ENCODE assay signal across 1 cellular context in the genomic region with DNA sequence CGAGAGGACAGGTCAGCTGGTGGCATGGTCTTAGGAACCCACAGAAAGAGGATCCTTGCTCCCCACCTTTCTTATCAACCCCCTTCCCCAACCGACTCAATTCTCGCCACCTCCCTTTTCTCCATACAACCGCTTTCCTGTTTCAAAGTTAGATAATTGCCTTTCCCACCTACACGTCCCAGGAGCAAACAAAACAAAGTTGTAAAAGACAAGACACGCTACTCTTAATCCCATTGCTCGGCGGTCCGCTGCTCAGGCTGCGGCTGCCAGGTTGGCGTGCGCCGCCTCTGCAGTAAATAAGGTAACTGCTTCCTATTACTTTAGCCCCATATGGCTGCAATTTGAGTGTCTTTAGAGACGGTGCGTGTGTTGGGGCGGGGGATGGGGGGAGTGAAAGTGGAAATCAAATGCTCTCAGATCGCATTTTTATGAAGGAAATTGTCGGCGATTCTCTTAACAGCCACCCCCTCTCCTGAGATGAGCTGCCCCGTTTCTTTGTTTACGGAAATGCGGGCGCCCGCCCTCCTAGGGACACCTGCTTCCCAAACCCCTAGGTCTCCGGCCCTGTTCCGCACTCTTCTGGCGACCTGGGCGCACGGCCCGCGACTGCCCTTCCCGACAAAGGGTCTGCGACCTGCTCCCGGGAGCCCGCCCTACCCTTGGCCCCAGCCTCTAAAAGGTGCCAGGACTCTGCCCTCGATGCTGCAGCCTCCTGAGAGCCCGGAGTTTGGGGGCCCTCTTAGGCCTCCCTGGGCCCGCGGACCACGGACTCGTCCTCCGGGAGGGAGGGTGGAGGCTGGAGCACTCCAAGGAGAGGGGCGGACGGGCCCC.
TF ChIP-seq lines count a peak whose summit lies in the region.

No MANE protein-coding gene starts in this region.

TF ChIP-seq in HepG2, 621 proteins besides CTCF, POLR2A, EP300 and RAD21 (continued from another document and continues in another):
- TF ChIP-seq, protein P1, sequence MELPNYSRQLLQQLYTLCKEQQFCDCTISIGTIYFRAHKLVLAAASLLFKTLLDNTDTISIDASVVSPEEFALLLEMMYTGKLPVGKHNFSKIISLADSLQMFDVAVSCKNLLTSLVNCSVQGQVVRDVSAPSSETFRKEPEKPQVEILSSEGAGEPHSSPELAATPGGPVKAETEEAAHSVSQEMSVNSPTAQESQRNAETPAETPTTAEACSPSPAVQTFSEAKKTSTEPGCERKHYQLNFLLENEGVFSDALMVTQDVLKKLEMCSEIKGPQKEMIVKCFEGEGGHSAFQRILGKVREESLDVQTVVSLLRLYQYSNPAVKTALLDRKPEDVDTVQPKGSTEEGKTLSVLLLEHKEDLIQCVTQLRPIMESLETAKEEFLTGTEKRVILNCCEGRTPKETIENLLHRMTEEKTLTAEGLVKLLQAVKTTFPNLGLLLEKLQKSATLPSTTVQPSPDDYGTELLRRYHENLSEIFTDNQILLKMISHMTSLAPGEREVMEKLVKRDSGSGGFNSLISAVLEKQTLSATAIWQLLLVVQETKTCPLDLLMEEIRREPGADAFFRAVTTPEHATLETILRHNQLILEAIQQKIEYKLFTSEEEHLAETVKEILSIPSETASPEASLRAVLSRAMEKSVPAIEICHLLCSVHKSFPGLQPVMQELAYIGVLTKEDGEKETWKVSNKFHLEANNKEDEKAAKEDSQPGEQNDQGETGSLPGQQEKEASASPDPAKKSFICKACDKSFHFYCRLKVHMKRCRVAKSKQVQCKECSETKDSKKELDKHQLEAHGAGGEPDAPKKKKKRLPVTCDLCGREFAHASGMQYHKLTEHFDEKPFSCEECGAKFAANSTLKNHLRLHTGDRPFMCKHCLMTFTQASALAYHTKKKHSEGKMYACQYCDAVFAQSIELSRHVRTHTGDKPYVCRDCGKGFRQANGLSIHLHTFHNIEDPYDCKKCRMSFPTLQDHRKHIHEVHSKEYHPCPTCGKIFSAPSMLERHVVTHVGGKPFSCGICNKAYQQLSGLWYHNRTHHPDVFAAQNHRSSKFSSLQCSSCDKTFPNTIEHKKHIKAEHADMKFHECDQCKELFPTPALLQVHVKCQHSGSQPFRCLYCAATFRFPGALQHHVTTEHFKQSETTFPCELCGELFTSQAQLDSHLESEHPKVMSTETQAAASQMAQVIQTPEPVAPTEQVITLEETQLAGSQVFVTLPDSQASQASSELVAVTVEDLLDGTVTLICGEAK (IDR thresholded peaks at IDR 0.05): no peak
- TF ChIP-seq, protein P1 (CRISPR knock-in tag; IDR thresholded peaks at IDR 0.05): peak; percentile 13; the same call in 1 of the 2 replicates
- TF ChIP-seq WIZ (CRISPR knock-in tag; IDR thresholded peaks at IDR 0.05): 0 out of 2 replicates have a peak, but pooled peaks have one; percentile 0
- TF ChIP-seq HDAC1 (CRISPR knock-in tag; IDR thresholded peaks at IDR 0.05): no peak; the same call in none of the 2 replicates
- peak; percentile 38; the same call in 1 of the 2 replicates for TF ChIP-seq ZSCAN25 (CRISPR knock-in tag; IDR thresholded peaks at IDR 0.05)
- TF ChIP-seq CBX2 (IDR thresholded peaks at IDR 0.05; ENCODE audit: low read depth, low read length): no peak; the same call in 1 of the 2 replicates
- no peak; the same call in none of the 2 replicates for TF ChIP-seq CBX2 (CRISPR knock-in tag; IDR thresholded peaks at IDR 0.05; ENCODE audit: low read depth)
- no peak for TF ChIP-seq ZNF609 (CRISPR knock-in tag; IDR thresholded peaks at IDR 0.05; ENCODE audit: borderline replicate concordance)
- no peak for TF ChIP-seq EEA1 (CRISPR knock-in tag; IDR thresholded peaks at IDR 0.05; ENCODE audit: borderline replicate concordance)
- TF ChIP-seq, protein P2, sequence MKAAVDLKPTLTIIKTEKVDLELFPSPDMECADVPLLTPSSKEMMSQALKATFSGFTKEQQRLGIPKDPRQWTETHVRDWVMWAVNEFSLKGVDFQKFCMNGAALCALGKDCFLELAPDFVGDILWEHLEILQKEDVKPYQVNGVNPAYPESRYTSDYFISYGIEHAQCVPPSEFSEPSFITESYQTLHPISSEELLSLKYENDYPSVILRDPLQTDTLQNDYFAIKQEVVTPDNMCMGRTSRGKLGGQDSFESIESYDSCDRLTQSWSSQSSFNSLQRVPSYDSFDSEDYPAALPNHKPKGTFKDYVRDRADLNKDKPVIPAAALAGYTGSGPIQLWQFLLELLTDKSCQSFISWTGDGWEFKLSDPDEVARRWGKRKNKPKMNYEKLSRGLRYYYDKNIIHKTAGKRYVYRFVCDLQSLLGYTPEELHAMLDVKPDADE (CRISPR knock-in tag; IDR thresholded peaks at IDR 0.05): no peak
- no peak for TF ChIP-seq ATF1 (CRISPR knock-in tag; IDR thresholded peaks at IDR 0.05)
- TF ChIP-seq PRPF4 (IDR thresholded peaks at IDR 0.05; ENCODE audit: low read depth, low read length, poor library complexity, severe bottlenecking): no peak
- TF ChIP-seq, protein P3, sequence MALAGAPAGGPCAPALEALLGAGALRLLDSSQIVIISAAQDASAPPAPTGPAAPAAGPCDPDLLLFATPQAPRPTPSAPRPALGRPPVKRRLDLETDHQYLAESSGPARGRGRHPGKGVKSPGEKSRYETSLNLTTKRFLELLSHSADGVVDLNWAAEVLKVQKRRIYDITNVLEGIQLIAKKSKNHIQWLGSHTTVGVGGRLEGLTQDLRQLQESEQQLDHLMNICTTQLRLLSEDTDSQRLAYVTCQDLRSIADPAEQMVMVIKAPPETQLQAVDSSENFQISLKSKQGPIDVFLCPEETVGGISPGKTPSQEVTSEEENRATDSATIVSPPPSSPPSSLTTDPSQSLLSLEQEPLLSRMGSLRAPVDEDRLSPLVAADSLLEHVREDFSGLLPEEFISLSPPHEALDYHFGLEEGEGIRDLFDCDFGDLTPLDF (CRISPR knock-in tag; IDR thresholded peaks at IDR 0.05): no peak
- TF ChIP-seq, protein P4, sequence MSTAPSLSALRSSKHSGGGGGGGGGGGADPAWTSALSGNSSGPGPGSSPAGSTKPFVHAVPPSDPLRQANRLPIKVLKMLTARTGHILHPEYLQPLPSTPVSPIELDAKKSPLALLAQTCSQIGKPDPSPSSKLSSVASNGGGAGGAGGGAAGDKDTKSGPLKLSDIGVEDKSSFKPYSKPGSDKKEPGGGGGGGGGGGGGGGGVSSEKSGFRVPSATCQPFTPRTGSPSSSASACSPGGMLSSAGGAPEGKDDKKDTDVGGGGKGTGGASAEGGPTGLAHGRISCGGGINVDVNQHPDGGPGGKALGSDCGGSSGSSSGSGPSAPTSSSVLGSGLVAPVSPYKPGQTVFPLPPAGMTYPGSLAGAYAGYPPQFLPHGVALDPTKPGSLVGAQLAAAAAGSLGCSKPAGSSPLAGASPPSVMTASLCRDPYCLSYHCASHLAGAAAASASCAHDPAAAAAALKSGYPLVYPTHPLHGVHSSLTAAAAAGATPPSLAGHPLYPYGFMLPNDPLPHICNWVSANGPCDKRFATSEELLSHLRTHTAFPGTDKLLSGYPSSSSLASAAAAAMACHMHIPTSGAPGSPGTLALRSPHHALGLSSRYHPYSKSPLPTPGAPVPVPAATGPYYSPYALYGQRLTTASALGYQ (CRISPR knock-in tag; IDR thresholded peaks at IDR 0.05): no peak
- TF ChIP-seq IKZF1 (IDR thresholded peaks at IDR 0.05): no peak
- no peak for TF ChIP-seq MAFF (IDR thresholded peaks at IDR 0.05; ENCODE audit: low read depth, low read length)
- no peak for TF ChIP-seq ZFP90 (CRISPR knock-in tag; IDR thresholded peaks at IDR 0.05; ENCODE audit: borderline replicate concordance)
- no peak for TF ChIP-seq NBN (conservative IDR thresholded peaks at IDR 0.05)
- TF ChIP-seq GPN1 (CRISPR knock-in tag; IDR thresholded peaks at IDR 0.05; ENCODE audit: borderline replicate concordance): no peak
- no peak for TF ChIP-seq RBAK (CRISPR knock-in tag; IDR thresholded peaks at IDR 0.05)
- TF ChIP-seq TAF1 (CRISPR knock-in tag; IDR thresholded peaks at IDR 0.05): no peak
- TF ChIP-seq ZBTB2 (CRISPR knock-in tag; IDR thresholded peaks at IDR 0.05; ENCODE audit: low read depth): no peak
- TF ChIP-seq ZIK1 (CRISPR knock-in tag; IDR thresholded peaks at IDR 0.05; ENCODE audit: borderline replicate concordance, low read depth): no peak
- TF ChIP-seq RARA (CRISPR knock-in tag; IDR thresholded peaks at IDR 0.05): no peak
- TF ChIP-seq, protein P5, sequence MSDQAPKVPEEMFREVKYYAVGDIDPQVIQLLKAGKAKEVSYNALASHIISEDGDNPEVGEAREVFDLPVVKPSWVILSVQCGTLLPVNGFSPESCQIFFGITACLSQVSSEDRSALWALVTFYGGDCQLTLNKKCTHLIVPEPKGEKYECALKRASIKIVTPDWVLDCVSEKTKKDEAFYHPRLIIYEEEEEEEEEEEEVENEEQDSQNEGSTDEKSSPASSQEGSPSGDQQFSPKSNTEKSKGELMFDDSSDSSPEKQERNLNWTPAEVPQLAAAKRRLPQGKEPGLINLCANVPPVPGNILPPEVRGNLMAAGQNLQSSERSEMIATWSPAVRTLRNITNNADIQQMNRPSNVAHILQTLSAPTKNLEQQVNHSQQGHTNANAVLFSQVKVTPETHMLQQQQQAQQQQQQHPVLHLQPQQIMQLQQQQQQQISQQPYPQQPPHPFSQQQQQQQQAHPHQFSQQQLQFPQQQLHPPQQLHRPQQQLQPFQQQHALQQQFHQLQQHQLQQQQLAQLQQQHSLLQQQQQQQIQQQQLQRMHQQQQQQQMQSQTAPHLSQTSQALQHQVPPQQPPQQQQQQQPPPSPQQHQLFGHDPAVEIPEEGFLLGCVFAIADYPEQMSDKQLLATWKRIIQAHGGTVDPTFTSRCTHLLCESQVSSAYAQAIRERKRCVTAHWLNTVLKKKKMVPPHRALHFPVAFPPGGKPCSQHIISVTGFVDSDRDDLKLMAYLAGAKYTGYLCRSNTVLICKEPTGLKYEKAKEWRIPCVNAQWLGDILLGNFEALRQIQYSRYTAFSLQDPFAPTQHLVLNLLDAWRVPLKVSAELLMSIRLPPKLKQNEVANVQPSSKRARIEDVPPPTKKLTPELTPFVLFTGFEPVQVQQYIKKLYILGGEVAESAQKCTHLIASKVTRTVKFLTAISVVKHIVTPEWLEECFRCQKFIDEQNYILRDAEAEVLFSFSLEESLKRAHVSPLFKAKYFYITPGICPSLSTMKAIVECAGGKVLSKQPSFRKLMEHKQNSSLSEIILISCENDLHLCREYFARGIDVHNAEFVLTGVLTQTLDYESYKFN (CRISPR knock-in tag; conservative IDR thresholded peaks at IDR 0.05): no peak
- peak; percentile 32 for TF ChIP-seq FOXA3 (CRISPR knock-in tag; IDR thresholded peaks at IDR 0.05)
- no peak for TF ChIP-seq NKX3-1 (CRISPR knock-in tag; IDR thresholded peaks at IDR 0.05)
- TF ChIP-seq HES4 (CRISPR knock-in tag; IDR thresholded peaks at IDR 0.05; ENCODE audit: borderline replicate concordance): no peak
- no peak for TF ChIP-seq RBM22 (optimal IDR thresholded peaks at IDR 0.05; ENCODE audit: low read length)
